ENCODE assay signal across 3 cellular contexts in genomic region chr17:50034504-50035364, GRCh38.
TF ChIP-seq lines count a peak whose summit lies in the region.

No MANE protein-coding gene starts in this region.

TF ChIP-seq in SK-N-SH, 30 proteins besides CTCF, POLR2A, EP300 and RAD21:
- TF ChIP-seq EZH2phosphoT487 (IDR thresholded peaks at IDR 0.05; ENCODE audit: borderline replicate concordance, low read depth) (no peak), GATA2 (CRISPR knock-in tag; IDR thresholded peaks at IDR 0.05) (no peak), FOXJ3 (CRISPR knock-in tag; IDR thresholded peaks at IDR 0.05) (no peak), USF1 (IDR thresholded peaks at IDR 0.05; ENCODE audit: borderline replicate concordance, low read depth) (no peak), ZBTB33 (IDR thresholded peaks at IDR 0.05; ENCODE audit: borderline replicate concordance, low read depth) (no peak), JUND (IDR thresholded peaks at IDR 0.05) (no peak), SMC3 (IDR thresholded peaks at IDR 0.05; ENCODE audit: low read depth, low read length) (no peak)

TF ChIP-seq in SK-N-SH treated with all-trans-retinoic acid at 6 μM for 48 hours, 23 proteins besides CTCF, POLR2A, EP300 and RAD21:
- TF ChIP-seq TCF4 (CRISPR knock-in tag; IDR thresholded peaks at IDR 0.05; ENCODE audit: borderline replicate concordance) (no peak), PPARA (CRISPR knock-in tag; IDR thresholded peaks at IDR 0.05; ENCODE audit: borderline replicate concordance) (no peak), BACH2 (CRISPR knock-in tag; IDR thresholded peaks at IDR 0.05; ENCODE audit: borderline replicate concordance) (no peak), GLIS3 (CRISPR knock-in tag; IDR thresholded peaks at IDR 0.05) (no peak), TOX (CRISPR knock-in tag; IDR thresholded peaks at IDR 0.05; ENCODE audit: borderline replicate concordance) (no peak), TSHZ2 (CRISPR knock-in tag; IDR thresholded peaks at IDR 0.05) (no peak), CSRNP3 (CRISPR knock-in tag; IDR thresholded peaks at IDR 0.05) (no peak), ISL1 (CRISPR knock-in tag; IDR thresholded peaks at IDR 0.05) (no peak), ZNF70 (CRISPR knock-in tag; IDR thresholded peaks at IDR 0.05) (no peak)

TF ChIP-seq in H1, 55 proteins besides CTCF, POLR2A, EP300 and RAD21:
- no peak for TF ChIP-seq BRCA1 (IDR thresholded peaks at IDR 0.05; ENCODE audit: low read depth, low read length)
- peak; percentile 58 for TF ChIP-seq TEAD4 (IDR thresholded peaks at IDR 0.05; ENCODE audit: low read depth, low read length)
